ENCODE assay signal across 8 cellular contexts in genomic region chr5:132866342-132867045, GRCh38. TPM values are rescaled to one million over a fixed set of nuclear protein-coding genes. Genes with fewer than 3 reads are reported as not detected.
DNase-seq lines count a peak whose midpoint lies in the region; ATAC-seq, FAIRE-seq and TF ChIP-seq lines count a peak whose summit lies in the region.

Gene GDF9 (minus strand): TSS chr5:132866469. CDS start chr5:132864533, 1,936 bp downstream.
Gene UQCRQ (plus strand): TSS chr5:132866642. CDS start chr5:132866882, 240 bp downstream.

- peak within 1 kb of the TSS; percentile 79 for H3K4me3 ChIP-seq in BJ (ENCODE audit: low read depth, low read length)

- FAIRE-seq in colon (lab: Jason Lieb, UNC) = peak; percentile 24

- DNase-seq in BJ (ENCODE audit: low read depth) = peak; percentile 97
- peak; percentile 93 for DNase-seq in GM19238 (ENCODE audit: insufficient read length, low spot score)
- DNase-seq in NCI-H510A treated with DMSO at 0.1 percent for 48 hours (lab: John Stamatoyannopoulos, UW) = peak; percentile 90
- DNase-seq in activated CD4-positive, alpha-beta T cell treated with anti-CD3 and anti-CD28 coated beads for 4 hours = peak; percentile 90 to 91
- DNase-seq in kidney tubule cell (ENCODE audit: low spot score) = peak; percentile 99
- peak; percentile 68 to 86 (median 79) for DNase-seq in stimulated activated CD4-positive, alpha-beta T cell treated with anti-CD3 and anti-CD28 coated beads, Interleukin-1b, Interleukin-23, amount 100 ng/mL, for 24 hours (ENCODE audit: low read depth in 4 of 4, low spot score in 1 of 4)

- H3K36me3 ChIP-seq in BJ (ENCODE audit: control insufficient read depth, insufficient read depth, low read length) = peaks cover 5% of the 10 kb centered on the region; the same call in 1 of the 2 replicates

- ATAC-seq in HG03442 (IDR thresholded peaks at IDR 0.05; ENCODE audit: unreplicated experiment) = peak; percentile 97

- TF ChIP-seq CTCF in BJ (IDR thresholded peaks at IDR 0.05; ENCODE audit: insufficient read depth, low read depth, low read length) = peak; percentile 47

- H3K27me3 ChIP-seq in BJ (ENCODE audit: control insufficient read depth, insufficient read depth, low read length) = no peaks in the 10 kb centered on the region; the same call in 1 of the 2 replicates

- POLR2A ChIA-PET in BJ (lab: Charles Lee) = no interaction called here

- CTCF ChIA-PET in BJ (lab: Yijun Ruan, JAX) = interaction anchor here (0.6 to 11.5 kb wide), 7 partner anchors 13 to 120 kb away, joined by 3 to 71 read pairs (median 12); partner anchors contain the start of genes CCNI2 and SHROOM1

RNA-seq across cellular contexts. Expression of gene GDF9, which starts in this region (rescaled TPM):
- polyA plus RNA-seq in BJ (2011; rRNA removed) = 0.15 and 0.20 TPM in 2 replicates
- polyA minus RNA-seq in BJ (2011; rRNA and poly(A)+ RNA removed) = not detected in 2 replicates

RNA-seq across cellular contexts. Expression of gene UQCRQ, which starts in this region (rescaled TPM):
- 289 and 292 TPM in 2 replicates for polyA plus RNA-seq in BJ (2011; rRNA removed)
- 15.9 and 27.1 TPM in 2 replicates for polyA minus RNA-seq in BJ (2011; rRNA and poly(A)+ RNA removed)

Comparison
In these comparisons a context has a peak if more than half of its experiments do, and no peak if none do; other contexts are left out.
1. Peak in every context shown above with its lines: DNase-seq, ATAC-seq and H3K4me3 ChIP-seq.